ENCODE assay signal across 21 cellular contexts in the genomic region with DNA sequence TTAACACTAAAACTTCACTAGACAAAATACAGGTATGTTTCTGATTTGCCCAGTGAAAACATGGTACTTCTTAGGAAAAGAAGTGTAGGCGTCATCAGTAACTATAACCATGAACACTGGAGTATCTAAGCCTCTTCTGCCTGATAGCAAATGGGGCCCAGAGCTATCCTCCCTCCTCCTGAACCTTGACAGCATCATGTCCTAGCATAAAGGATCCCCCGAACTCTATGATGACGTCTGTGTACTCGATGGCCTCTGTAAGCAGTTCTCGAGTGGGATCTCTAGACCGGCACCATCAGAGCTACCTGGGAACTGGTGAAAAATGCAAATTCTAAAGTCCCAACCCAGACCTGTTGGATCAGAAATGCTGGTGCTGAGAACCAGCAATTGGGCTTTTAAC. TPM values are rescaled to one million over a fixed set of nuclear protein-coding genes. Genes with fewer than 3 reads are reported as not detected.
A peak's percentile ranks its signal among the peaks of the same experiment; 100 is the strongest.
DNase-seq lines count a peak whose midpoint lies in the region; ATAC-seq, FAIRE-seq and TF ChIP-seq lines count a peak whose summit lies in the region.
"Had no signal": no experiment of that assay in that cellular context is flagged by ENCODE, and none has a peak within 500 bp of the region (broad histone marks: within the 10 kb centered on the region; RNA-seq: fewer than 3 reads in every experiment).

No MANE protein-coding gene starts in this region.

- H3K4ac ChIP-seq in neuronal stem cell (ENCODE audit: low read length), result no peak overlapping the region

- no peak overlapping the region for H3K4me3 Mint-ChIP-seq in GM23338
- H3K4me3 Mint-ChIP-seq: CD8-positive, alpha-beta T cell had no signal

- H3K27ac Mint-ChIP-seq in GM23338, result peak overlapping the region; percentile 69
- H3K27ac Mint-ChIP-seq: CD8-positive, alpha-beta T cell had no signal

- H2BK15ac ChIP-seq in neuronal stem cell (ENCODE audit: low read length), result no peak overlapping the region

- no peak for ATAC-seq in GM23338
- no peak for ATAC-seq in HG02885 (IDR thresholded peaks at IDR 0.05; ENCODE audit: poor library complexity, unreplicated experiment)
- ATAC-seq: CD8-positive, alpha-beta T cell had no signal

- POLR2A ChIA-PET in GM10248 (lab: Yijun Ruan, JAX), result no interaction called here

- WGBS in neuronal stem cell (ENCODE audit: extremely low coverage in 2 of 2, insufficient read length in 2 of 2, insufficient replicate concordance in 1 of 2), 2 donors, result no CpG with 5 or more reads among the region's 6 CpGs

- H3K79me1 ChIP-seq in neuronal stem cell (ENCODE audit: low read depth, low read length), result peaks cover 1% of the 10 kb centered on the region

- TF ChIP-seq CTCF in GM23338 (conservative IDR thresholded peaks at IDR 0.05; ENCODE audit: low read depth in 2 of 2) (no peak), bronchial epithelial cell (IDR thresholded peaks at IDR 0.05; ENCODE audit: insufficient read depth, low read length, severe bottlenecking) (no peak), GM10248 (IDR thresholded peaks at IDR 0.05; ENCODE audit: control extremely low read depth, extremely low read depth, low read depth, missing control alignments) (no peak)

- H3K27me3 Mint-ChIP-seq in GM23338 (ENCODE audit: insufficient read depth, low read depth, poor library complexity), result peaks cover 2% of the 10 kb centered on the region

- peak; percentile 40 for FAIRE-seq in bronchial epithelial cell (lab: Jason Lieb, UNC)
- FAIRE-seq: GM12891, GM19239 had no signal

- H4K8ac ChIP-seq in neuronal stem cell (ENCODE audit: low read depth, low read length), result no peak overlapping the region

- H3K14ac ChIP-seq in neuronal stem cell (ENCODE audit: low read length), result peak overlapping the region; percentile 17

- H3K9me3 Mint-ChIP-seq in GM23338, result no peaks in the 10 kb centered on the region
- H3K9me3 Mint-ChIP-seq: CD8-positive, alpha-beta T cell had no signal

- peaks cover 15% of the 10 kb centered on the region; the same call in 1 of the 2 replicates for H3K36me3 ChIP-seq in GM23338 (ENCODE audit: insufficient read depth)
- H3K36me3 ChIP-seq in KOPT-K1 (ENCODE audit: insufficient read depth, low read length), result peaks cover 70% of the 10 kb centered on the region
- H3K36me3 ChIP-seq in bronchial epithelial cell (ENCODE audit: control insufficient read depth, insufficient read depth, low read length), result peaks cover 16% of the 10 kb centered on the region
- H3K36me3 ChIP-seq in neuronal stem cell (replicated peaks in 1 of 2; ENCODE audit: control insufficient read depth in 2 of 2, insufficient read depth in 2 of 2, low read length in 2 of 2), result peaks cover 36 to 99% of the 10 kb centered on the region in 2 donors

- H3K4me3 ChIP-seq in GM23338, result no peak overlapping the region
- H3K4me3 ChIP-seq in bronchial epithelial cell (ENCODE audit: low read depth, low read length), result no peak overlapping the region
- H3K4me3 ChIP-seq in neuronal stem cell (ENCODE audit: low read length in 2 of 2), result no peak overlapping the region
- H3K4me3 ChIP-seq: BLaER1 treated with 17β-estradiol and CSF1 and Interleukin-3, amounts not matched to agents 10 nM and 100 nM; HAP-1 had no signal

- H3K27me3 ChIP-seq in GM23338 (ENCODE audit: insufficient read depth), result no peaks in the 10 kb centered on the region
- H3K27me3 ChIP-seq in bronchial epithelial cell (ENCODE audit: control insufficient read depth, insufficient read depth, low read length), result no peaks in the 10 kb centered on the region
- no peaks in the 10 kb centered on the region for H3K27me3 ChIP-seq in neuronal stem cell (ENCODE audit: control insufficient read depth in 3 of 3, insufficient read depth in 3 of 3, low read depth in 1 of 3, low read length in 3 of 3)
- H3K27me3 ChIP-seq: BLaER1 treated with 17β-estradiol and CSF1 and Interleukin-3, amounts not matched to agents 10 nM and 100 nM had no signal

- H3K4me1 ChIP-seq in GM23338 (ENCODE audit: insufficient read depth), result no peaks in the 10 kb centered on the region; the same call in 1 of the 2 replicates
- peaks cover 0 to 4% of the 10 kb centered on the region in 2 donors for H3K4me1 ChIP-seq in neuronal stem cell (ENCODE audit: control insufficient read depth in 2 of 2, insufficient read depth in 1 of 2, low read depth in 1 of 2, low read length in 2 of 2)
- H3K4me1 ChIP-seq: HAP-1 had no signal

- H3F3A ChIP-seq in GM23338 (replicated peaks; ENCODE audit: low read depth), result no peaks in the 10 kb centered on the region

- no peak overlapping the region for H3K18ac ChIP-seq in neuronal stem cell (ENCODE audit: low read length)

- no peaks in the 10 kb centered on the region for H3K9me3 ChIP-seq in KOPT-K1 (ENCODE audit: insufficient read depth, low read length, poor library complexity, severe bottlenecking)
- peaks cover 0 to 1% of the 10 kb centered on the region in 2 donors for H3K9me3 ChIP-seq in neuronal stem cell (replicated peaks in 1 of 2; ENCODE audit: control insufficient read depth in 2 of 2, insufficient read depth in 1 of 2, low read depth in 1 of 2, low read length in 2 of 2)
- H3K9me3 ChIP-seq: BLaER1 treated with 17β-estradiol and CSF1 and Interleukin-3, amounts not matched to agents 10 nM and 100 nM; HAP-1 had no signal

- no peak overlapping the region for H2AK5ac ChIP-seq in neuronal stem cell (ENCODE audit: low read depth, low read length)

- H2AFZ ChIP-seq in GM23338 (no peak overlapping the region), neuronal stem cell (ENCODE audit: low read length) (no peak overlapping the region)

- no peaks in the 10 kb centered on the region for H3K79me2 ChIP-seq in GM23338 (replicated peaks; ENCODE audit: insufficient read depth)

- no peak overlapping the region for H4K91ac ChIP-seq in neuronal stem cell (ENCODE audit: low read depth, low read length, poor library complexity)

- peaks cover 10% of the 10 kb centered on the region; the same call in 2 of the 3 replicates for H3K4me1 Mint-ChIP-seq in GM23338

- no peak overlapping the region for H3K27ac ChIP-seq in GM23338 (ENCODE audit: low read depth)
- H3K27ac ChIP-seq in KOPT-K1 (ENCODE audit: low read depth, low read length, poor library complexity, severe bottlenecking), result peak overlapping the region; percentile 93
- H3K27ac ChIP-seq in neuronal stem cell (replicated peaks; ENCODE audit: low read length), result no peak overlapping the region
- H3K27ac ChIP-seq: BLaER1 treated with 17β-estradiol and CSF1 and Interleukin-3, amounts not matched to agents 10 nM and 100 nM; HL-60 had no signal

- no peak overlapping the region for H3K9ac ChIP-seq in neuronal stem cell (ENCODE audit: low read depth, low read length, poor library complexity)
- H3K9ac ChIP-seq: BLaER1 treated with 17β-estradiol and CSF1 and Interleukin-3, amounts not matched to agents 10 nM and 100 nM had no signal

- no peak overlapping the region for H3K4me2 ChIP-seq in GM23338
- no peak overlapping the region for H3K4me2 ChIP-seq in neuronal stem cell (ENCODE audit: insufficient read depth, low read length, poor library complexity, severe bottlenecking)
- H3K4me2 ChIP-seq: BLaER1 treated with 17β-estradiol and CSF1 and Interleukin-3, amounts not matched to agents 10 nM and 100 nM had no signal

- no peak overlapping the region for H2BK5ac ChIP-seq in neuronal stem cell (ENCODE audit: low read length)

- no peak overlapping the region for H3K23ac ChIP-seq in neuronal stem cell (ENCODE audit: low read depth, low read length, poor library complexity)

- no peak overlapping the region for H2BK120ac ChIP-seq in neuronal stem cell (ENCODE audit: low read depth, low read length)

- H2BK12ac ChIP-seq in neuronal stem cell (ENCODE audit: low read length), result no peak overlapping the region

- H3K9me2 ChIP-seq in GM23338 (ENCODE audit: insufficient read depth), result no peaks in the 10 kb centered on the region

- H3K36me3 Mint-ChIP-seq in GM23338 (ENCODE audit: low read depth), result peaks cover 59% of the 10 kb centered on the region
- H3K36me3 Mint-ChIP-seq: CD8-positive, alpha-beta T cell had no signal

- CTCF ChIA-PET in GM10248 (lab: Yijun Ruan, JAX), result interaction anchor here (1.2 kb wide), 1 partner anchor 296 kb away, joined by 5 read pairs; no protein-coding TSS in a partner anchor

- no peak for DNase-seq in GM23338 (ENCODE audit: low spot score)
- DNase-seq in bronchial epithelial cell (ENCODE audit: low read depth), result no peak
- DNase-seq in neuronal stem cell (ENCODE audit: low spot score), result no peak
- DNase-seq in hepatic stellate cell (ENCODE audit: low spot score), result no peak
- DNase-seq in GM10248 (ENCODE audit: extremely low spot score), result no peak
- DNase-seq: 8988T; Calu3; CD8-positive, alpha-beta T cell; DND-41; EL; IMR-90 had no signal

- no peaks in the 10 kb centered on the region for H4K20me1 ChIP-seq in GM23338 (replicated peaks; ENCODE audit: insufficient read depth)

TF ChIP-seq in GM23338, 12 proteins besides CTCF, POLR2A, EP300 and RAD21:
- TF ChIP-seq ZNF331 (CRISPR knock-in tag; IDR thresholded peaks at IDR 0.05; ENCODE audit: low read depth) (no peak), POLR2AphosphoS5 (IDR thresholded peaks at IDR 0.05; ENCODE audit: low read depth) (no peak), ZNF114 (CRISPR knock-in tag; IDR thresholded peaks at IDR 0.05) (no peak), CREB1 (CRISPR knock-in tag; IDR thresholded peaks at IDR 0.05; ENCODE audit: low read depth) (no peak)
TF ChIP-seq in GM23338: peak in this region for 0.

RNA-seq across cellular contexts. Expression of a gene that starts 36.3 kb away (rescaled TPM):
- total RNA-seq in GM23338 (2014; rRNA removed; shearing (Covaris generic)), result 0.66 and 1.4 TPM in 2 replicates
- polyA plus RNA-seq in GM23338 (2016; fragmentation: Nextera tagmentation; extraction: Ambion mirVana), result 0.32 and 0.35 TPM in 2 replicates
- total RNA-seq in bronchial epithelial cell, result 0.26 and 0.38 TPM in 2 replicates
- polyA plus RNA-seq in neuronal stem cell (2013, experiment 1 of 2), result 1.1 TPM
- polyA plus RNA-seq in neuronal stem cell (2013, experiment 2 of 2), result 1.2 TPM
- total RNA-seq: CD8-positive, alpha-beta T cell; G401; HT1080; IMR-90 had no signal
- polyA plus RNA-seq: AG04450, IMR-90 had no signal
